In the genomic region with DNA sequence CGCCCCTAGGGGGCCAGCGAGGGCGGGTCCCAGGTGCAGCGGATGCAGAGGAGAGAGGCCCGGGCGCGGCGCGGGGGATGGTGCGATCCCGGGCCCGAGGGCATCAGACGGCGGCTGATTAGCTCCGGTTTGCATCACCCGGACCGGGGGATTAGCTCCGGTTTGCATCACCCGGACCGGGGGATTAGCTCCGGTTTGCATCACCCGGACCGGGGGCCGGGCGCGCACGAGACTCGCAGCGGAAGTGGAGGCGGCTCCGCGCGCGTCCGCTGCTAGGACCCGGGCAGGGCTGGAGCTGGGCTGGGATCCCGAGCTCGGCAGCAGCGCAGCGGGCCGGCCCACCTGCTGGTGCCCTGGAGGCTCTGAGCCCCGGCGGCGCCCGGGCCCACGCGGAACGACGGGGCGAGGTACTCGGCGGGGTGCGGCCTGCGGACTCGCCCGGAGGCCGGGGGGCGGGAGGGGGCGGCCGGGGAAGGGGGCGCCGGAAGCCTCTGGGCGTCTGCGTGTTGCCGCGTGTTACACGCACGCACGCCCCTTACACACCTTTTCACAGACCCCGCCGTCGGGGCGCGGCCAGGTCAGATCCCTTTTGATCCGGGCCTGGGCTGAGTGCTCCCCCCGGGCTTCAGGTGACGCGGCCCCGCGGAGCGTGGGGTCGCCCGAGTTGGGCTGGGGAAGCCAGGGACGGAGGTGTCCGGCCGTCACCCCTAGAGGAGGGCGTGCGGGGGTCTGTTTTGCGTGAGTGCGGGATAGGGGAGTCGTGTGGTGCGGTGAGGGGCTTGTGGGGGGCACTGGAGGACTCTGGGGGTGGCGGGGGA, we compare ENCODE assay signal across 8 cellular contexts. TPM values are rescaled to one million over a fixed set of nuclear protein-coding genes. Genes with fewer than 3 reads are reported as not detected.
A peak's percentile ranks its signal among the peaks of the same experiment; 100 is the strongest.
DNase-seq lines count a peak whose midpoint lies in the region; ATAC-seq and TF ChIP-seq lines count a peak whose summit lies in the region.

No MANE protein-coding gene starts in this region.

- peaks cover 36% of the 10 kb centered on the region for H3K4me1 Mint-ChIP-seq in activated naive CD4-positive, alpha-beta T cell treated with anti-CD3 and anti-CD28 coated beads, Interleukin-2, amount 10 ng/mL, durations not matched to agents 7 days and 5 days

- DNase-seq in Caki2 (ENCODE audit: low read depth): peak; percentile 92
- peak; percentile 69 to 79 for DNase-seq in HL-60 (ENCODE audit: low read depth in 1 of 2, low spot score in 1 of 2)
- DNase-seq in SJCRH30: peak; percentile 61 to 67
- peak; percentile 74 for DNase-seq in activated naive CD4-positive, alpha-beta T cell treated with anti-CD3 and anti-CD28 coated beads, Interleukin-2, amount 10 ng/mL, durations not matched to agents 7 days and 5 days
- DNase-seq in cardiac septum (ENCODE audit: low spot score): peak; percentile 80
- DNase-seq in retinal pigment epithelial cell (ENCODE audit: low read depth): no peak
- DNase-seq in midbrain (lab: John Stamatoyannopoulos, UW): no peak

- H3K36me3 Mint-ChIP-seq in activated naive CD4-positive, alpha-beta T cell treated with anti-CD3 and anti-CD28 coated beads, Interleukin-2, amount 10 ng/mL, durations not matched to agents 7 days and 5 days: peaks cover 11% of the 10 kb centered on the region

- no peaks in the 10 kb centered on the region for H3K9me3 ChIP-seq in SJCRH30 (replicated peaks)

- in situ Hi-C loops in Caki2 (cut with HindIII; ENCODE audit: low pct_unique_long_range_greater_than_20kb, low sequenced_read_pairs): no loop called here

- intact Hi-C loops in cardiac septum (cut with DNase I): no loop called here

- peak overlapping the region; percentile 88 for H3K4me3 ChIP-seq in HL-60 (replicated peaks; ENCODE audit: insufficient read depth, low read length)
- H3K4me3 ChIP-seq in SJCRH30: peak overlapping the region; percentile 82
- H3K4me3 ChIP-seq in retinal pigment epithelial cell (ENCODE audit: low read length): peak overlapping the region; percentile 76

- H3K27ac Mint-ChIP-seq in activated naive CD4-positive, alpha-beta T cell treated with anti-CD3 and anti-CD28 coated beads, Interleukin-2, amount 10 ng/mL, durations not matched to agents 7 days and 5 days: peak overlapping the region; percentile 94

- H3K9me3 Mint-ChIP-seq in activated naive CD4-positive, alpha-beta T cell treated with anti-CD3 and anti-CD28 coated beads, Interleukin-2, amount 10 ng/mL, durations not matched to agents 7 days and 5 days: no peaks in the 10 kb centered on the region

- H3K27ac ChIP-seq in HL-60 (replicated peaks) (peak overlapping the region; percentile 88), SJCRH30 (peak overlapping the region; percentile 63)

- peak overlapping the region; percentile 83 for H3K4me3 Mint-ChIP-seq in activated naive CD4-positive, alpha-beta T cell treated with anti-CD3 and anti-CD28 coated beads, Interleukin-2, amount 10 ng/mL, durations not matched to agents 7 days and 5 days

- CTCF ChIA-PET in activated naive CD4-positive, alpha-beta T cell treated with anti-CD3 and anti-CD28 coated beads, Interleukin-2, amount 10 ng/mL, durations not matched to agents 7 days and 5 days (lab: Charles Lee): no interaction called here

- peaks cover 9% of the 10 kb centered on the region for H3K27me3 Mint-ChIP-seq in activated naive CD4-positive, alpha-beta T cell treated with anti-CD3 and anti-CD28 coated beads, Interleukin-2, amount 10 ng/mL, durations not matched to agents 7 days and 5 days

- H3K4me1 ChIP-seq in SJCRH30: no peaks in the 10 kb centered on the region

- H3K27me3 ChIP-seq in HL-60 (ENCODE audit: insufficient read depth, poor library complexity, severe bottlenecking) (no peaks in the 10 kb centered on the region), SJCRH30 (no peaks in the 10 kb centered on the region)

- peak; percentile 55 for ATAC-seq in GM19455 (IDR thresholded peaks at IDR 0.05; ENCODE audit: unreplicated experiment)

- TF ChIP-seq CTCF in HL-60 (IDR thresholded peaks at IDR 0.05; ENCODE audit: insufficient read depth, low read length) (no peak), retinal pigment epithelial cell (conservative IDR thresholded peaks at IDR 0.05; ENCODE audit: low read depth, low read length) (no peak)

- no peaks in the 10 kb centered on the region; the same call in 1 of the 2 replicates for H3K36me3 ChIP-seq in SJCRH30

RNA-seq across cellular contexts. Expression of gene TRIB3, which starts 0.4 kb away (rescaled TPM):
- 170 and 190 TPM in 2 replicates for total RNA-seq in Caki2 (2014; rRNA removed; shearing (Covaris generic); ENCODE audit: low replicate concordance)
- total RNA-seq in SJCRH30 (2014; rRNA removed; shearing (Covaris generic)): 11.3 and 12.4 TPM in 2 replicates
- total RNA-seq in cardiac septum: 1.3 TPM

RNA-seq across cellular contexts. Expression of gene RBCK1, which starts 27.1 kb away (rescaled TPM):
- 245 and 298 TPM in 2 replicates for total RNA-seq in Caki2 (2014; rRNA removed; shearing (Covaris generic); ENCODE audit: low replicate concordance)
- total RNA-seq in SJCRH30 (2014; rRNA removed; shearing (Covaris generic)): 26.1 and 28.5 TPM in 2 replicates
- 44.3 TPM for total RNA-seq in cardiac septum

RNA-seq across cellular contexts. Expression of gene NRSN2, which starts 34.1 kb away (rescaled TPM):
- total RNA-seq in Caki2 (2014; rRNA removed; shearing (Covaris generic); ENCODE audit: low replicate concordance): 0.74 and 5.3 TPM in 2 replicates
- 13.2 and 14.9 TPM in 2 replicates for total RNA-seq in SJCRH30 (2014; rRNA removed; shearing (Covaris generic))
- 23.9 TPM for total RNA-seq in cardiac septum

RNA-seq across cellular contexts. Expression of gene SOX12, which starts 55.6 kb away (rescaled TPM):
- 4.2 and 9.4 TPM in 2 replicates for total RNA-seq in Caki2 (2014; rRNA removed; shearing (Covaris generic); ENCODE audit: low replicate concordance)
- total RNA-seq in SJCRH30 (2014; rRNA removed; shearing (Covaris generic)): 12.7 TPM in 2 replicates
- total RNA-seq in cardiac septum: 10.6 TPM

Comparison
In these comparisons a context has a peak if more than half of its experiments do, and no peak if none do; other contexts are left out.
1. DNase-seq: peak in Caki2 (single experiment), HL-60 (2 of 2), SJCRH30 (2 of 2), activated naive CD4-positive, alpha-beta T cell treated with anti-CD3 and anti-CD28 coated beads, Interleukin-2, amount 10 ng/mL, durations not matched to agents 7 days and 5 days (single experiment) and cardiac septum (single experiment); none in retinal pigment epithelial cell (single experiment) and midbrain (single experiment).
2. RNA of gene TRIB3, which starts 0.4 kb away (total RNA-seq): 170 to 190 TPM in Caki2; 11.3 to 12.4 TPM in SJCRH30 and 1.3 TPM in cardiac septum (single experiment); every median in the first group is over 10 times any median in the second.
3. Peak in every context shown above with its lines, with median percentiles within 50 percentile points of each other: H3K4me3 ChIP-seq.